ENCODE assay signal across 7 cellular contexts in genomic region chr19:49812997-49813861, GRCh38. TPM values are rescaled to one million over a fixed set of nuclear protein-coding genes. Genes with fewer than 3 reads are reported as not detected.
DNase-seq lines count a peak whose midpoint lies in the region; ATAC-seq and TF ChIP-seq lines count a peak whose summit lies in the region.

A gene with protein sequence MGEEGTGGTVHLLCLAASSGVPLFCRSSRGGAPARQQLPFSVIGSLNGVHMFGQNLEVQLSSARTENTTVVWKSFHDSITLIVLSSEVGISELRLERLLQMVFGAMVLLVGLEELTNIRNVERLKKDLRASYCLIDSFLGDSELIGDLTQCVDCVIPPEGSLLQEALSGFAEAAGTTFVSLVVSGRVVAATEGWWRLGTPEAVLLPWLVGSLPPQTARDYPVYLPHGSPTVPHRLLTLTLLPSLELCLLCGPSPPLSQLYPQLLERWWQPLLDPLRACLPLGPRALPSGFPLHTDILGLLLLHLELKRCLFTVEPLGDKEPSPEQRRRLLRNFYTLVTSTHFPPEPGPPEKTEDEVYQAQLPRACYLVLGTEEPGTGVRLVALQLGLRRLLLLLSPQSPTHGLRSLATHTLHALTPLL (minus strand): TSS chr19:49813292. CDS start chr19:49813106, 186 bp downstream.

- no peaks in the 10 kb centered on the region for H3K36me3 ChIP-seq in kidney epithelial cell (ENCODE audit: control insufficient read depth, insufficient read depth, low read length)

- TF ChIP-seq CTCF in choroid plexus epithelial cell (conservative IDR thresholded peaks at IDR 0.05; ENCODE audit: low read depth, low read length) (peak; percentile 60), kidney epithelial cell (IDR thresholded peaks at IDR 0.05; ENCODE audit: insufficient read depth, low read length, poor library complexity, severe bottlenecking) (peak; percentile 41)

- H3K27me3 ChIP-seq in kidney epithelial cell (ENCODE audit: control insufficient read depth, insufficient read depth, low read length): no peaks in the 10 kb centered on the region

- ATAC-seq in GM18517 (IDR thresholded peaks at IDR 0.05; ENCODE audit: unreplicated experiment) (peak; percentile 59), HG03354 (IDR thresholded peaks at IDR 0.05; ENCODE audit: poor library complexity, severe bottlenecking, unreplicated experiment) (peak; percentile 45)

- H3K4me3 ChIP-seq in choroid plexus epithelial cell (ENCODE audit: low read depth, low read length) (peak within 1 kb of the TSS; percentile 76), kidney epithelial cell (ENCODE audit: low read depth, low read length) (peak within 1 kb of the TSS; percentile 72)

- DNase-seq in NCI-H510A treated with DMSO at 0.1 percent for 48 hours (lab: John Stamatoyannopoulos, UW): peak; percentile 98
- peak; percentile 87 to 88 for DNase-seq in activated CD4-positive, alpha-beta T cell treated with anti-CD3 and anti-CD28 coated beads for 4 hours
- DNase-seq in choroid plexus epithelial cell (ENCODE audit: low read depth): peak; percentile 99
- DNase-seq in kidney epithelial cell (ENCODE audit: low read depth): peak; percentile 96
- DNase-seq in stimulated activated CD4-positive, alpha-beta T cell treated with anti-CD3 and anti-CD28 coated beads, Interleukin-15, amount 100 ng/mL, for 24 hours: peak; percentile 94

RNA-seq across cellular contexts. Expression of the gene that starts here (rescaled TPM):
- 13.2 and 14.8 TPM in 2 replicates for total RNA-seq in kidney epithelial cell

Comparison
In these comparisons a context has a peak if more than half of its experiments do, and no peak if none do; other contexts are left out.
1. Peak in every context shown above with its lines: DNase-seq, ATAC-seq and H3K4me3 ChIP-seq.